Comparison of ENCODE assay signal across 16 cellular contexts in genomic region chr1:205214756-205215155, GRCh38. TPM values are rescaled to one million over a fixed set of nuclear protein-coding genes. Genes with fewer than 3 reads are reported as not detected.
DNase-seq lines count a peak whose midpoint lies in the region; ATAC-seq and TF ChIP-seq lines count a peak whose summit lies in the region.
"Had no signal": no experiment of that assay in that cellular context is flagged by ENCODE, and none has a peak within 500 bp of the region (broad histone marks: within the 10 kb centered on the region; RNA-seq: fewer than 3 reads in every experiment).

No MANE protein-coding gene starts in this region.

- intact Hi-C loops in activated naive CD4-positive, alpha-beta T cell treated with anti-CD3 and anti-CD28 coated beads for 36 hours (cut with micrococcal nuclease) = loop anchor here (1.0 to 5.0 kb wide), 2 partner anchors 13 to 42 kb away; partner anchors contain the start of gene TMCC2
- intact Hi-C loops in PC-9 (cut with micrococcal nuclease; ENCODE audit: unreplicated experiment) = no loop called here

- H3K27ac Mint-ChIP-seq in activated naive CD4-positive, alpha-beta T cell treated with anti-CD3 and anti-CD28 coated beads for 36 hours = peak overlapping the region; percentile 73
- peak overlapping the region in 1 of 2 donors; percentile 82 for H3K27ac Mint-ChIP-seq in activated naive CD4-positive, alpha-beta T cell treated with anti-CD3 and anti-CD28 coated beads, Interleukin-2, amount 50 U/mL, for 72 hours
- no peak overlapping the region for H3K27ac Mint-ChIP-seq in GM23338
- H3K27ac Mint-ChIP-seq: activated T-cell treated with anti-CD3 and anti-CD28 coated beads, Interleukin-2, amount 50 U/mL, for 24 hours had no signal

- no peak for ATAC-seq in activated naive CD4-positive, alpha-beta T cell treated with anti-CD3 and anti-CD28 coated beads, Interleukin-2, amount 50 U/mL, for 72 hours
- no peak for ATAC-seq in foreskin keratinocyte
- ATAC-seq in GM23338 = no peak
- ATAC-seq: right lobe of liver had no signal

- POLR2A ChIA-PET in PC-9 (lab: Charles Lee; ENCODE audit: unreplicated experiment) (no interaction called here), HEK293T (lab: Yijun Ruan, JAX) (interaction anchor here (2.4 kb wide), 1 partner anchor 13 kb away, joined by 6 read pairs; the partner anchor contains the start of gene TMCC2)

- peak overlapping the region; percentile 25 for H3K9ac ChIP-seq in Loucy (ENCODE audit: low read depth, low read length, poor library complexity, severe bottlenecking)

- H3K79me2 ChIP-seq in Loucy (ENCODE audit: insufficient read depth, low read length) (peaks cover 13% of the 10 kb centered on the region), PC-9 (ENCODE audit: low read depth) (peaks cover 6% of the 10 kb centered on the region; the same call in 1 of the 2 replicates), GM23338 (replicated peaks; ENCODE audit: insufficient read depth) (peaks cover 6% of the 10 kb centered on the region)

- H3K4me1 Mint-ChIP-seq in activated naive CD4-positive, alpha-beta T cell treated with anti-CD3 and anti-CD28 coated beads for 36 hours (ENCODE audit: low read depth) = peaks cover 37% of the 10 kb centered on the region
- H3K4me1 Mint-ChIP-seq in GM23338 = peaks cover 18% of the 10 kb centered on the region

- H3K27ac ChIP-seq in PC-9 = no peak overlapping the region
- H3K27ac ChIP-seq in foreskin keratinocyte = no peak overlapping the region
- H3K27ac ChIP-seq in GM23338 (ENCODE audit: low read depth) = no peak overlapping the region
- H3K27ac ChIP-seq: Peyer's patch, right lobe of liver had no signal

- TF ChIP-seq CTCF in Loucy (conservative IDR thresholded peaks at IDR 0.05; ENCODE audit: low read length) = no peak
- no peak for TF ChIP-seq CTCF in PC-9 (conservative IDR thresholded peaks at IDR 0.05)
- TF ChIP-seq CTCF in fibroblast of villous mesenchyme (IDR thresholded peaks at IDR 0.05; ENCODE audit: insufficient read depth, low read depth, low read length) = no peak
- TF ChIP-seq CTCF in foreskin keratinocyte (conservative IDR thresholded peaks at IDR 0.05) = no peak
- TF ChIP-seq CTCF in GM23338 (conservative IDR thresholded peaks at IDR 0.05; ENCODE audit: low read depth in 2 of 2) = no peak

- no peaks in the 10 kb centered on the region for H3K9me3 ChIP-seq in Loucy (ENCODE audit: insufficient read depth, low read depth, low read length)
- no peaks in the 10 kb centered on the region for H3K9me3 ChIP-seq in PC-9 (ENCODE audit: insufficient read depth, low read depth)
- H3K9me3 ChIP-seq: Peyer's patch, right lobe of liver had no signal

- H3K4me3 Mint-ChIP-seq in activated naive CD4-positive, alpha-beta T cell treated with anti-CD3 and anti-CD28 coated beads for 36 hours = peak overlapping the region; percentile 55
- no peak overlapping the region for H3K4me3 Mint-ChIP-seq in GM23338

- BruUV-seq in PC-9 (replicated peaks; lab: Mats Ljungman, UMichigan) = no TSS peak

- H2AFZ ChIP-seq in Loucy (ENCODE audit: low read length) = peak overlapping the region; percentile 84
- 0 out of 2 replicates have a peak overlapping the region, but pooled peaks have one; percentile 39 for H2AFZ ChIP-seq in PC-9
- H2AFZ ChIP-seq in GM23338 = no peak overlapping the region; the same call in 1 of the 2 replicates

- H3F3A ChIP-seq in Loucy (ENCODE audit: low read depth) (no peaks in the 10 kb centered on the region), PC-9 (ENCODE audit: insufficient read depth, low read depth) (no peaks in the 10 kb centered on the region), GM23338 (replicated peaks; ENCODE audit: low read depth) (no peaks in the 10 kb centered on the region)

- H3K9me3 Mint-ChIP-seq in activated naive CD4-positive, alpha-beta T cell treated with anti-CD3 and anti-CD28 coated beads for 36 hours = no peaks in the 10 kb centered on the region
- H3K9me3 Mint-ChIP-seq in activated naive CD4-positive, alpha-beta T cell treated with anti-CD3 and anti-CD28 coated beads, Interleukin-2, amount 50 U/mL, for 72 hours = no peaks in the 10 kb centered on the region
- H3K9me3 Mint-ChIP-seq in GM23338 = no peaks in the 10 kb centered on the region
- H3K9me3 Mint-ChIP-seq: activated T-cell treated with anti-CD3 and anti-CD28 coated beads, Interleukin-2, amount 50 U/mL, for 24 hours had no signal

- H3K36me3 Mint-ChIP-seq in activated naive CD4-positive, alpha-beta T cell treated with anti-CD3 and anti-CD28 coated beads for 36 hours (ENCODE audit: low read depth) = peaks cover 5% of the 10 kb centered on the region
- H3K36me3 Mint-ChIP-seq in activated naive CD4-positive, alpha-beta T cell treated with anti-CD3 and anti-CD28 coated beads, Interleukin-2, amount 50 U/mL, for 72 hours = peaks cover 6 to 15% of the 10 kb centered on the region in 2 donors
- no peaks in the 10 kb centered on the region for H3K36me3 Mint-ChIP-seq in GM23338 (ENCODE audit: low read depth)

- no peaks in the 10 kb centered on the region for H3K36me3 ChIP-seq in Loucy (ENCODE audit: insufficient read depth, low read length)
- no peaks in the 10 kb centered on the region for H3K36me3 ChIP-seq in PC-9 (ENCODE audit: low read depth)
- no peaks in the 10 kb centered on the region for H3K36me3 ChIP-seq in GM23338 (ENCODE audit: insufficient read depth)
- H3K36me3 ChIP-seq: Peyer's patch, right lobe of liver had no signal

- H4K20me1 ChIP-seq in Loucy (ENCODE audit: insufficient read depth, low read length, poor library complexity, severe bottlenecking) (no peaks in the 10 kb centered on the region), PC-9 (ENCODE audit: insufficient read depth) (no peaks in the 10 kb centered on the region), GM23338 (replicated peaks; ENCODE audit: insufficient read depth) (no peaks in the 10 kb centered on the region)

- H3K4me3 ChIP-seq in Loucy (ENCODE audit: low read length, poor library complexity, severe bottlenecking) = peak overlapping the region; percentile 16
- no peak overlapping the region for H3K4me3 ChIP-seq in PC-9
- no peak overlapping the region for H3K4me3 ChIP-seq in fibroblast of villous mesenchyme (ENCODE audit: low read depth, low read length)
- no peak overlapping the region for H3K4me3 ChIP-seq in GM23338
- H3K4me3 ChIP-seq: Peyer's patch, right lobe of liver had no signal

- H3K27me3 ChIP-seq in Loucy (ENCODE audit: insufficient read depth, low read length, poor library complexity, severe bottlenecking) = no peaks in the 10 kb centered on the region
- 0 out of 2 replicates have a peak, but pooled peaks cover 5% of the 10 kb centered on the region for H3K27me3 ChIP-seq in PC-9 (ENCODE audit: insufficient read depth, low read depth)
- H3K27me3 ChIP-seq in foreskin keratinocyte = no peaks in the 10 kb centered on the region
- H3K27me3 ChIP-seq in GM23338 (ENCODE audit: insufficient read depth) = no peaks in the 10 kb centered on the region
- H3K27me3 ChIP-seq: Peyer's patch, right lobe of liver had no signal

- no peak for DNase-seq in activated naive CD4-positive, alpha-beta T cell treated with anti-CD3 and anti-CD28 coated beads for 36 hours
- DNase-seq in activated naive CD4-positive, alpha-beta T cell treated with anti-CD3 and anti-CD28 coated beads, Interleukin-2, amount 50 U/mL, for 72 hours (ENCODE audit: low spot score in 2 of 2) = no peak
- DNase-seq in PC-9 (no peak), fibroblast of villous mesenchyme (ENCODE audit: low read depth) (peak; percentile 7), foreskin keratinocyte (no peak), HEK293T (ENCODE audit: extremely low spot score) (no peak), GM23338 (ENCODE audit: low spot score) (no peak)
- DNase-seq: activated T-cell treated with anti-CD3 and anti-CD28 coated beads, Interleukin-2, amount 50 U/mL, for 24 hours; GOT3; NCI-H1694; NCI-H446 treated with DMSO at 0.1 percent for 48 hours; occipital lobe; Peyer's patch; right lobe of liver; SW 1271 had no signal

- H3K27me3 Mint-ChIP-seq in activated naive CD4-positive, alpha-beta T cell treated with anti-CD3 and anti-CD28 coated beads for 36 hours (ENCODE audit: low read depth) = no peaks in the 10 kb centered on the region
- peaks cover 22% of the 10 kb centered on the region for H3K27me3 Mint-ChIP-seq in GM23338 (ENCODE audit: insufficient read depth, low read depth, poor library complexity)

- H3K4me1 ChIP-seq in Loucy (ENCODE audit: insufficient read depth, low read length, poor library complexity, severe bottlenecking) = peaks cover 21% of the 10 kb centered on the region
- peaks cover 7% of the 10 kb centered on the region for H3K4me1 ChIP-seq in PC-9 (replicated peaks; ENCODE audit: insufficient read depth)
- H3K4me1 ChIP-seq in foreskin keratinocyte = no peaks in the 10 kb centered on the region
- peaks cover 12% of the 10 kb centered on the region for H3K4me1 ChIP-seq in GM23338 (ENCODE audit: insufficient read depth)

- H3K4me2 ChIP-seq in Loucy (ENCODE audit: low read depth, low read length, poor library complexity, severe bottlenecking) = peak overlapping the region; percentile 55
- H3K4me2 ChIP-seq in PC-9 = no peak overlapping the region
- no peak overlapping the region for H3K4me2 ChIP-seq in GM23338

- H3K9me2 ChIP-seq in Loucy (replicated peaks; ENCODE audit: low read depth, low read length) (no peaks in the 10 kb centered on the region), PC-9 (ENCODE audit: insufficient read depth) (no peaks in the 10 kb centered on the region), GM23338 (ENCODE audit: insufficient read depth) (no peaks in the 10 kb centered on the region)

- CTCF ChIA-PET in activated naive CD4-positive, alpha-beta T cell treated with anti-CD3 and anti-CD28 coated beads for 36 hours (lab: Charles Lee) = interaction anchor here (1.7 to 3.1 kb wide), 2 partner anchors 10 to 15 kb away, joined by 3 to 12 read pairs; no protein-coding TSS in a partner anchor
- CTCF ChIA-PET in PC-9 (lab: Charles Lee) (interaction anchor here (0.6 kb wide), 2 partner anchors 40 to 73 kb away, joined by 3 read pairs; no protein-coding TSS in a partner anchor), HEK293T (lab: Yijun Ruan, JAX) (interaction anchor here (0.7 to 1.0 kb wide), 2 partner anchors 13 to 138 kb away, joined by 3 read pairs; partner anchors contain the start of gene TMCC2)

RNA-seq across cellular contexts. Expression of gene DSTYK, which starts 3.3 kb away (rescaled TPM):
- total RNA-seq in activated naive CD4-positive, alpha-beta T cell treated with anti-CD3 and anti-CD28 coated beads for 36 hours = 10 to 100 TPM; 10.9 to 11.5 TPM
- 10 to 100 TPM; 13.0 to 15.3 TPM for total RNA-seq in activated naive CD4-positive, alpha-beta T cell treated with anti-CD3 and anti-CD28 coated beads, Interleukin-2, amount 50 U/mL, for 72 hours
- total RNA-seq in PC-9 (2021) (8.1 and 10.5 TPM in 2 replicates), fibroblast of villous mesenchyme (15.5 and 22.0 TPM in 2 replicates), foreskin keratinocyte (8.2 and 8.8 TPM in 2 replicates)
- polyA plus RNA-seq in foreskin keratinocyte (2.4 and 2.9 TPM in 2 replicates), GM23338 (2016; fragmentation: Nextera tagmentation; extraction: Ambion mirVana) (5.5 and 6.1 TPM in 2 replicates)
- 8.2 and 10.7 TPM in 2 replicates for total RNA-seq in GM23338 (2014; rRNA removed; shearing (Covaris generic))

RNA-seq across cellular contexts. Expression of gene TMCC2, which starts 13.0 kb away (rescaled TPM):
- 10 to 100 TPM; 42.5 to 44.8 TPM for total RNA-seq in activated naive CD4-positive, alpha-beta T cell treated with anti-CD3 and anti-CD28 coated beads for 36 hours
- total RNA-seq in activated naive CD4-positive, alpha-beta T cell treated with anti-CD3 and anti-CD28 coated beads, Interleukin-2, amount 50 U/mL, for 72 hours = 10 to 100 TPM; 11.1 to 17.2 TPM
- total RNA-seq in PC-9 (2021) = 0.79 and 0.80 TPM in 2 replicates
- total RNA-seq in fibroblast of villous mesenchyme = 3.2 and 3.5 TPM in 2 replicates
- total RNA-seq in foreskin keratinocyte = 1.7 and 1.8 TPM in 2 replicates
- polyA plus RNA-seq in foreskin keratinocyte = 1.4 and 1.5 TPM in 2 replicates
- 9.9 and 11.8 TPM in 2 replicates for total RNA-seq in GM23338 (2014; rRNA removed; shearing (Covaris generic))
- 2.6 and 3.1 TPM in 2 replicates for polyA plus RNA-seq in GM23338 (2016; fragmentation: Nextera tagmentation; extraction: Ambion mirVana)
